8 cellular contexts compared by ENCODE assay signal in the genomic region with DNA sequence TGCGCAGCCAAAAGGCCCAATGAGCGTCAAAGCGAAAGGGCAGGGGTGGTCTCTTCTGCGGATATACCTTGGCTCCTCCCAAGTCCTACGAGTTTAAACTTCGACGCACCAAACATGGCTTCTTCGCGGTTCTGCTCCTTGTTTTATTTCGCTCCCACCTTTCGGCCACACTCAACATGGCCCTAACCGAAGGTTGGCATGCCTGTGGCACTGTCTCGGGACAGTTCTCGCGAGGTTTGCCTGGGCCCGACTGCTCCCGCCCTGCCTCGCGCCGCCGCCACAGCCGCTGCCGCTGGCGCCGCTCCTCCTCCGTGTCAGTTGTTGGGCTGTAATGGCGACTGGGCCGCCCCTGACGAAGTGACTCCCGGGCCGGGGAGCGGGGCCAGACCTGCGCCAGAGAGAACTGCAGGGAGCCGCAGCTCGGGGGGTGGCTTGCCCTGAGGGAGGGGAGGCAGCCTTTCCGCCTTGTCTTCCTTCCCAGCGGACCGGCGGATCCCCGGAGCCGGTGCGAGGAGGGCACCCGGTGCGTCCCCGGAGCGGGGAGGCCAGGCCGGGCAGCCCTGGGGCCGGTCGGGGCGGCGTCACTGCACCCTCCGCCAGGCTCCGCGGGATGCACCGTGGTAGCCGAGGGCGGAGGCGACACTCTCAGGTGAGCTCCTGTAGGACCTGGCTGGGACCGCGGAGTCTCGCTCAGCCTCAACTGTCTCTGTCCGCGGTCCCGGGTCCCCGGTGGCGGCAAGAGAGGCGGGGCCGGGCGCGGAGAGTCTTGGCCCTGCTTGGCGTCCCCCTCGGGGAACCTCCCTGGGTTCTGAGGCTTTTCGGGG. TPM values are rescaled to one million over a fixed set of nuclear protein-coding genes. Genes with fewer than 3 reads are reported as not detected.
A peak's percentile ranks its signal among the peaks of the same experiment; 100 is the strongest.
DNase-seq lines count a peak whose midpoint lies in the region; ATAC-seq, FAIRE-seq and TF ChIP-seq lines count a peak whose summit lies in the region.

A gene with protein sequence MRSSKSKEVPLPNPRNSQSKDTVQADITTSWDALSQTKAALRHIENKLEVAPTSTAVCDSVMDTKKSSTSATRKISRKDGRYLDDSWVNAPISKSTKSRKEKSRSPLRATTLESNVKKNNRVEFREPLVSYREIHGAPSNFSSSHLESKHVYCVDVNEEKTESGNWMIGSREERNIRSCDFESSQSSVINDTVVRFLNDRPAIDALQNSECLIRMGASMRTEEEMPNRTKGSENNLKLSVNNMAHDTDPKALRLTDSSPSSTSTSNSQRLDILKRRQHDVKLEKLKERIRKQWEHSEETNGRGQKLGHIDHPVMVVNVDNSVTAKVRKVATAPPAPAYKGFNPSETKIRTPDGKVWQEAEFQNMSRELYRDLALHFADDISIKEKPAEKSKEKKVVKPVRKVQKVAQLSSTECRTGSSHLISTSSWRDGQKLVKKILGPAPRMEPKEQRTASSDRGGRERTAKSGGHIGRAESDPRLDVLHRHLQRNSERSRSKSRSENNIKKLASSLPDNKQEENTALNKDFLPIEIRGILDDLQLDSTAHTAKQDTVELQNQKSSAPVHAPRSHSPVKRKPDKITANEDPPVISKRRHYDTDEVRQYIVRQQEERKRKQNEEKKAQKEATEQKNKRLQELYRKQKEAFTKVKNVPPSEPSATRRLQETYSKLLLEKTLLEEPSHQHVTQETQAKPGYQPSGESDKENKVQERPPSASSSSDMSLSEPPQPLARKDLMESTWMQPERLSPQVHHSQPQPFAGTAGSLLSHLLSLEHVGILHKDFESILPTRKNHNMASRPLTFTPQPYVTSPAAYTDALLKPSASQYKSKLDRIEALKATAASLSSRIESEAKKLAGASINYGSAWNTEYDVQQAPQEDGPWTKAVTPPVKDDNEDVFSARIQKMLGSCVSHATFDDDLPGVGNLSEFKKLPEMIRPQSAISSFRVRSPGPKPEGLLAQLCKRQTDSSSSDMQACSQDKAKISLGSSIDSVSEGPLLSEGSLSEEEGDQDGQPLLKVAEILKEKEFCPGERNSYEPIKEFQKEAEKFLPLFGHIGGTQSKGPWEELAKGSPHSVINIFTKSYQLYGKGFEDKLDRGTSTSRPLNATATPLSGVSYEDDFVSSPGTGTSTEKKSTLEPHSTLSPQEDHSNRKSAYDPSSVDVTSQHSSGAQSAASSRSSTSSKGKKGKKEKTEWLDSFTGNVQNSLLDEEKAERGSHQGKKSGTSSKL (N-terminal part only) (plus strand): TSS at position 317 of the 824 bp plus-strand sequence. CDS start 31,372 bp downstream, outside the sequence.

- peak; percentile 99 for FAIRE-seq in GM12891 (lab: Jason Lieb, UNC)

- TF ChIP-seq CTCF in cardiac muscle cell (IDR thresholded peaks at IDR 0.05; ENCODE audit: low read depth, low read length) (no peak), parathyroid adenoma (IDR thresholded peaks at IDR 0.05) (no peak), tibial nerve (IDR thresholded peaks at IDR 0.05) (peak in 2 of 5 experiments; percentile 35 to 59)

- H3K27ac ChIP-seq in adipose tissue (ENCODE audit: low read depth, low read length) (peak within 1 kb of the TSS; percentile 88), cardiac muscle cell (peak within 1 kb of the TSS; percentile 97), parathyroid adenoma (peak within 1 kb of the TSS; percentile 90), tibial nerve (peak within 1 kb of the TSS; percentile 85 to 97 (median 94))

- DNase-seq in GM12891 (ENCODE audit: insufficient read length, low spot score) = peak; percentile 56
- DNase-seq in NCI-H1436 treated with DMSO at 0.1 percent for 48 hours (lab: John Stamatoyannopoulos, UW) = peak; percentile 96
- DNase-seq in T-cell = peak; percentile 92 to 99 (median 98)
- peak; percentile 99 to 100 for DNase-seq in cardiac muscle cell (ENCODE audit: low read depth in 1 of 2, low spot score in 1 of 2)
- peak; percentile 96 to 97 for DNase-seq in tibial nerve (ENCODE audit: low spot score in 2 of 2)

- H3K27ac Mint-ChIP-seq in T-cell = peak within 1 kb of the TSS; percentile 97 to 98

- H3K27me3 ChIP-seq in cardiac muscle cell = no peaks in the 10 kb centered on the region
- H3K27me3 ChIP-seq in parathyroid adenoma (ENCODE audit: control insufficient read depth, insufficient read depth, low read length) = no peaks in the 10 kb centered on the region
- H3K27me3 ChIP-seq in tibial nerve = no peaks in the 10 kb centered on the region

- no peaks in the 10 kb centered on the region for H3K9me3 Mint-ChIP-seq in T-cell

- H3K4me1 Mint-ChIP-seq in T-cell = peaks cover 60 to 66% (median 62%) of the 10 kb centered on the region in 3 donors

- peaks cover 3% of the 10 kb centered on the region for H3K9me3 ChIP-seq in cardiac muscle cell (ENCODE audit: low read depth)
- no peaks in the 10 kb centered on the region for H3K9me3 ChIP-seq in parathyroid adenoma (ENCODE audit: control insufficient read depth, low read length)
- H3K9me3 ChIP-seq in tibial nerve = no peaks in the 10 kb centered on the region

- ATAC-seq in HG02840 (IDR thresholded peaks at IDR 0.05; ENCODE audit: low FRiP score, unreplicated experiment) (peak; percentile 89), T-cell (replicated peaks in 1 of 4) (peak; percentile 87 to 94 (median 91))

- peak within 1 kb of the TSS; percentile 82 for H3K4me3 ChIP-seq in cardiac muscle cell
- H3K4me3 ChIP-seq in parathyroid adenoma (ENCODE audit: low read depth, low read length) = peak within 1 kb of the TSS; percentile 98
- H3K4me3 ChIP-seq in tibial nerve = peak within 1 kb of the TSS; percentile 75 to 99 (median 78)

- peak within 1 kb of the TSS; percentile 81 for H3K9ac ChIP-seq in parathyroid adenoma

- TF ChIP-seq POLR2A in GM12891 (IDR thresholded peaks at IDR 0.05; ENCODE audit: low read depth, low read length) = peak; percentile 88
- TF ChIP-seq POLR2A in tibial nerve (IDR thresholded peaks at IDR 0.05) = peak; percentile 75 to 85

- H3K36me3 ChIP-seq in cardiac muscle cell (no peaks in the 10 kb centered on the region), parathyroid adenoma (ENCODE audit: control insufficient read depth, insufficient read depth, low read length) (no peaks in the 10 kb centered on the region), tibial nerve (no peaks in the 10 kb centered on the region)

- CTCF ChIA-PET in T-cell (lab: Charles Lee) = interaction anchor here (0.6 to 1.1 kb wide), 10 partner anchors 37 to 248 kb away, joined by 3 to 6 read pairs (median 3); a partner anchor contains a TSS

- no peaks in the 10 kb centered on the region for H3K36me3 Mint-ChIP-seq in T-cell

- peak within 1 kb of the TSS; percentile 83 to 89 (median 84) for H3K4me3 Mint-ChIP-seq in T-cell

- H3K27me3 Mint-ChIP-seq in T-cell = no peaks in the 10 kb centered on the region

- POLR2A ChIA-PET in T-cell (lab: Charles Lee) = interaction anchor here (0.6 to 2.0 kb wide), 8 partner anchors 32 to 589 kb away, joined by 3 to 22 read pairs (median 5); a partner anchor contains a TSS

- peak within 1 kb of the TSS; percentile 96 for H2AFZ ChIP-seq in parathyroid adenoma

- H3K4me1 ChIP-seq in cardiac muscle cell (ENCODE audit: low read depth) = peaks cover 7% of the 10 kb centered on the region
- peaks cover 6% of the 10 kb centered on the region for H3K4me1 ChIP-seq in parathyroid adenoma
- H3K4me1 ChIP-seq in tibial nerve = peaks cover 0 to 40% (median 21%) of the 10 kb centered on the region in 4 donors

- peaks cover 6% of the 10 kb centered on the region for H3K79me2 ChIP-seq in parathyroid adenoma

- H3K4me2 ChIP-seq in parathyroid adenoma (ENCODE audit: low read length) = peak within 1 kb of the TSS; percentile 81

- peak; percentile 39 to 99 for TF ChIP-seq EP300 in tibial nerve (IDR thresholded peaks at IDR 0.05)

- 0% methylated on average over 64 to 73 of the region's 73 CpGs for WGBS in adipose tissue, 3 donors
- WGBS in tibial nerve, 2 donors = 0% methylated on average over 43 to 44 of the region's 73 CpGs

TF ChIP-seq in GM12891, 5 proteins besides CTCF, POLR2A, EP300 and RAD21:
- no peak for TF ChIP-seq SPI1 (IDR thresholded peaks at IDR 0.05; ENCODE audit: low read depth, low read length)
- TF ChIP-seq PAX5 (IDR thresholded peaks at IDR 0.05; ENCODE audit: insufficient read depth, low read length, severe bottlenecking) = peak; percentile 98
- TF ChIP-seq POLR2AphosphoS5 (IDR thresholded peaks at IDR 0.05; ENCODE audit: low read depth, low read length) = peak; percentile 66; the same call in 1 of the 2 replicates
- no peak; the same call in 1 of the 2 replicates for TF ChIP-seq POU2F2 (IDR thresholded peaks at IDR 0.05; ENCODE audit: low read depth, low read length)
- TF ChIP-seq TAF1 (IDR thresholded peaks at IDR 0.05; ENCODE audit: low read depth, low read length) = peak; percentile 88

RNA-seq across cellular contexts. Expression of the gene that starts here (rescaled TPM):
- polyA plus RNA-seq in GM12891 (2012; ENCODE audit: low read depth, missing spikeins) = 11.0 TPM
- 10 to 100 TPM; 62.1 to 81.3 (median 72.3) TPM for total RNA-seq in T-cell
- 1 to 10 TPM; 5.5 to 9.8 (median 5.8) TPM for polyA plus RNA-seq in adipose tissue
- total RNA-seq in cardiac muscle cell = 27.8 and 49.6 TPM in 2 replicates
- polyA plus RNA-seq in cardiac muscle cell = 24.9 and 31.6 TPM in 2 replicates
- total RNA-seq in tibial nerve = 100 to 1,000 TPM in 2 of 4 donors, 10 to 100 TPM in 2; 82.6 to 112 (median 94.9) TPM

Comparison
In these comparisons a context has a peak if more than half of its experiments do, and no peak if none do; other contexts are left out.
1. Peak in every context shown above with its lines: DNase-seq, ATAC-seq, H3K4me3 ChIP-seq and H3K27ac ChIP-seq.